In genomic region chr20:57261488-57262243, GRCh38 we compare ENCODE assay signal across 1 cellular context.
TF ChIP-seq lines count a peak whose summit lies in the region.

No MANE protein-coding gene starts in this region.

TF ChIP-seq in HEK293, 187 proteins besides CTCF, POLR2A, EP300 and RAD21 (continued from another document):
- no peak for TF ChIP-seq ZBTB10 (tag by site-specific recombination; IDR thresholded peaks at IDR 0.05)
- TF ChIP-seq PRDM2 (tag by site-specific recombination; IDR thresholded peaks at IDR 0.05; ENCODE audit: borderline replicate concordance), result no peak
- TF ChIP-seq ZNF596 (tag by site-specific recombination; IDR thresholded peaks at IDR 0.05), result no peak
- no peak for TF ChIP-seq EGR2 (tag by site-specific recombination; IDR thresholded peaks at IDR 0.05; ENCODE audit: low read depth)
